In the genomic region with DNA sequence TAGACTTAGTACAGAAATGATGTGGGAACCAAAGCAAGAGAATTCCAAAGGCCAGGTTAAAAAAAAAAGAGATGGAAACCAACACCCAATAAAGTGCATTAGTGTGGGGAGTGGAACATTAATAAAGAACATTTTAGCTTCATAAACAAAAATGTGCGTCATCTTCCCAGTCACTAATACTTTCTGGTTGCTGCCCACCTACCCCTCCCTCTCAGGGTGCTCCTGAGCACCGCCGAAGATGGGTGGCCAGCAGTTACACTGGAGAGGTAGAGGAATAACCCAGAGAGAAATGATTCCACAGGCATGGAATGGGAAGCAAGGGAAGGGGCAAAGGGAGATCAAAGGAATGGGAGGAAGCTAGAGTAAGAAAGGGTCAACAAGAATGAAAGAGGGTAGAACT, we compare ENCODE assay signal across 11 cellular contexts. TPM values are rescaled to one million over a fixed set of nuclear protein-coding genes. Genes with fewer than 3 reads are reported as not detected.
DNase-seq lines count a peak whose midpoint lies in the region; ATAC-seq, FAIRE-seq and TF ChIP-seq lines count a peak whose summit lies in the region.
"Had no signal": no experiment of that assay in that cellular context is flagged by ENCODE, and none has a peak within 500 bp of the region (broad histone marks: within the 10 kb centered on the region; RNA-seq: fewer than 3 reads in every experiment).

No MANE protein-coding gene starts in this region.

- ATAC-seq in HG03432 (IDR thresholded peaks at IDR 0.05; ENCODE audit: unreplicated experiment) = no peak
- ATAC-seq in HG03457 (IDR thresholded peaks at IDR 0.05; ENCODE audit: unreplicated experiment) = no peak
- no peak for ATAC-seq in HG02840 (IDR thresholded peaks at IDR 0.05; ENCODE audit: low FRiP score, unreplicated experiment)

- H3K79me2 ChIP-seq in OCI-LY7 (ENCODE audit: insufficient read depth, low read depth, low read length) (peaks cover 65% of the 10 kb centered on the region), smooth muscle cell (ENCODE audit: low read depth) (peaks cover 13% of the 10 kb centered on the region)

- no peak for TF ChIP-seq POLR2A in GM12891 (IDR thresholded peaks at IDR 0.05; ENCODE audit: low read depth, low read length)

- DNase-seq in GM12891 (ENCODE audit: insufficient read length, low spot score) = no peak
- no peak for DNase-seq in OCI-LY7 (ENCODE audit: low spot score)
- peak in 1 of 2 donors; percentile 14 for DNase-seq in foreskin fibroblast
- DNase-seq in smooth muscle cell (lab: John Stamatoyannopoulos, UW; ENCODE audit: unreplicated experiment) = no peak
- no peak for DNase-seq in tibial artery
- DNase-seq: NCI-H187 treated with DMSO at 0.1 percent for 48 hours, OCI-M1 had no signal

- peak; percentile 58 for FAIRE-seq in GM12891 (lab: Jason Lieb, UNC)

- BruUV-seq in OCI-LY7 (replicated peaks; lab: Mats Ljungman, UMichigan) = no TSS peak

- H3K36me3 ChIP-seq in OCI-LY7 (ENCODE audit: insufficient read depth, low read length) (peaks cover 45% of the 10 kb centered on the region), smooth muscle cell (ENCODE audit: low read depth) (peaks cover 5% of the 10 kb centered on the region), tibial artery (peaks cover 0 to 16% (median 6%) of the 10 kb centered on the region in 3 donors)

- no peaks in the 10 kb centered on the region for H3K9me3 ChIP-seq in OCI-LY7 (ENCODE audit: low read length)
- no peaks in the 10 kb centered on the region for H3K9me3 ChIP-seq in smooth muscle cell (replicated peaks; ENCODE audit: low read depth)
- no peaks in the 10 kb centered on the region for H3K9me3 ChIP-seq in tibial artery

- peaks cover 7% of the 10 kb centered on the region for H3F3A ChIP-seq in smooth muscle cell (ENCODE audit: low read depth)

- H3K27ac ChIP-seq in OCI-LY7 (ENCODE audit: low read depth, low read length, poor library complexity, severe bottlenecking) = peak overlapping the region; percentile 87
- H3K27ac ChIP-seq in smooth muscle cell (ENCODE audit: low read depth) = no peak overlapping the region
- peak overlapping the region in 1 of 2 donors; percentile 58 for H3K27ac ChIP-seq in tibial artery

- H3K9ac ChIP-seq in smooth muscle cell (ENCODE audit: low read depth) = no peak overlapping the region

- H4K20me1 ChIP-seq in OCI-LY7 (ENCODE audit: insufficient read depth, low read length) (no peaks in the 10 kb centered on the region), smooth muscle cell (ENCODE audit: low read depth) (no peaks in the 10 kb centered on the region)

- peaks cover 48% of the 10 kb centered on the region for H3K4me1 ChIP-seq in OCI-LY7 (ENCODE audit: insufficient read depth, low read length, poor library complexity, severe bottlenecking)
- H3K4me1 ChIP-seq in smooth muscle cell (ENCODE audit: low read depth) = peaks cover 27% of the 10 kb centered on the region
- H3K4me1 ChIP-seq in tibial artery = peaks cover under 1 to 29% (median 21%) of the 10 kb centered on the region in 4 donors

- intact Hi-C loops in OCI-LY7 (cut with micrococcal nuclease; ENCODE audit: unreplicated experiment) (no loop called here), tibial artery (cut with DNase I; ENCODE audit: low total_unique reads) (no loop called here)

- no peaks in the 10 kb centered on the region for H3K9me2 ChIP-seq in OCI-LY7 (ENCODE audit: insufficient read depth, low read length)

- H3K27me3 ChIP-seq in smooth muscle cell (ENCODE audit: low read depth) (no peaks in the 10 kb centered on the region), tibial artery (peaks cover 0 to 22% of the 10 kb centered on the region in 2 donors)

- TF ChIP-seq CTCF in OCI-LY7 (conservative IDR thresholded peaks at IDR 0.05; ENCODE audit: low read length) (no peak), foreskin fibroblast (IDR thresholded peaks at IDR 0.05; ENCODE audit: low read depth, low read length) (no peak), smooth muscle cell (IDR thresholded peaks at IDR 0.05; ENCODE audit: borderline replicate concordance, insufficient read depth, poor library complexity, severe bottlenecking) (no peak), tibial artery (IDR thresholded peaks at IDR 0.05) (no peak)

- CTCF ChIA-PET in OCI-LY7 (lab: Charles Lee; ENCODE audit: unreplicated experiment) = no interaction called here

- POLR2A ChIA-PET in OCI-LY7 (lab: Charles Lee) = interaction anchor here (0.6 to 1.3 kb wide), 5 partner anchors 11 to 364 kb away, joined by 3 to 5 read pairs (median 3); partner anchors contain the start of gene NAA38

- H3K4me2 ChIP-seq in OCI-LY7 (ENCODE audit: low read length) (peak overlapping the region; percentile 97), smooth muscle cell (no peak overlapping the region)

- 87% methylated on average over 3 of the region's 3 CpGs for WGBS in smooth muscle cell (ENCODE audit: low lambda C conversion rate)

- H3K4me3 ChIP-seq in OCI-LY7 (ENCODE audit: low read depth, low read length, poor library complexity, severe bottlenecking) (peak overlapping the region; percentile 70), foreskin fibroblast (ENCODE audit: low read depth in 1 of 2, low read length in 2 of 2) (peak overlapping the region; percentile 3 to 66), smooth muscle cell (peak overlapping the region; percentile 87), tibial artery (no peak overlapping the region)

- H2AFZ ChIP-seq in OCI-LY7 (ENCODE audit: low read length) (no peak overlapping the region; the same call in 1 of the 2 replicates), smooth muscle cell (ENCODE audit: low read depth) (no peak overlapping the region)

TF ChIP-seq in GM12891, 5 proteins besides CTCF, POLR2A, EP300 and RAD21:
- no peak for TF ChIP-seq POU2F2 (IDR thresholded peaks at IDR 0.05; ENCODE audit: low read depth, low read length)
- TF ChIP-seq TAF1 (IDR thresholded peaks at IDR 0.05; ENCODE audit: low read depth, low read length) = no peak
- TF ChIP-seq PAX5 (IDR thresholded peaks at IDR 0.05; ENCODE audit: insufficient read depth, low read length, severe bottlenecking) = no peak
- no peak for TF ChIP-seq SPI1 (IDR thresholded peaks at IDR 0.05; ENCODE audit: low read depth, low read length)
- no peak for TF ChIP-seq POLR2AphosphoS5 (IDR thresholded peaks at IDR 0.05; ENCODE audit: low read depth, low read length)
TF ChIP-seq in GM12891: peak in this region for 0.

RNA-seq across cellular contexts. Expression of gene CHD3, which starts 6.0 kb away (rescaled TPM):
- 76.4 TPM for polyA plus RNA-seq in GM12891 (2012; ENCODE audit: low read depth, missing spikeins)
- 42.5 and 59.6 TPM in 2 replicates for total RNA-seq in OCI-LY7 (2014; rRNA removed; shearing (Covaris generic))
- total RNA-seq in OCI-LY7 (2022) = 124 and 126 TPM in 2 replicates
- total RNA-seq in smooth muscle cell = 28.5 and 34.9 TPM in 2 replicates
- 16.3 and 23.5 TPM in 2 replicates for polyA plus RNA-seq in smooth muscle cell

RNA-seq across cellular contexts. Expression of gene CYB5D1, which starts 24.8 kb away (rescaled TPM):
- polyA plus RNA-seq in GM12891 (2012; ENCODE audit: low read depth, missing spikeins) = 3.7 TPM
- total RNA-seq in OCI-LY7 (2014; rRNA removed; shearing (Covaris generic)) = 16.9 and 18.1 TPM in 2 replicates
- total RNA-seq in OCI-LY7 (2022) = 19.3 and 24.8 TPM in 2 replicates
- total RNA-seq in smooth muscle cell = 8.6 and 9.3 TPM in 2 replicates
- 6.6 and 7.9 TPM in 2 replicates for polyA plus RNA-seq in smooth muscle cell

RNA-seq across cellular contexts. Expression of gene NAA38, which starts 25.3 kb away (rescaled TPM):
- 137 TPM for polyA plus RNA-seq in GM12891 (2012; ENCODE audit: low read depth, missing spikeins)
- total RNA-seq in OCI-LY7 (2014; rRNA removed; shearing (Covaris generic)) = 168 and 205 TPM in 2 replicates
- total RNA-seq in OCI-LY7 (2022) = 149 and 153 TPM in 2 replicates
- total RNA-seq in smooth muscle cell = 30.6 and 76.4 TPM in 2 replicates
- 86.1 and 99.4 TPM in 2 replicates for polyA plus RNA-seq in smooth muscle cell

RNA-seq across cellular contexts. Expression of gene TMEM88, which starts 27.8 kb away (rescaled TPM):
- 1.1 TPM for polyA plus RNA-seq in GM12891 (2012; ENCODE audit: low read depth, missing spikeins)
- 0.41 TPM in 1 of 2 replicates, not detected in the other for total RNA-seq in OCI-LY7 (2014; rRNA removed; shearing (Covaris generic))
- total RNA-seq in OCI-LY7 (2022) = 3.8 and 4.0 TPM in 2 replicates
- 5.1 and 8.6 TPM in 2 replicates for total RNA-seq in smooth muscle cell
- polyA plus RNA-seq in smooth muscle cell = 12.7 and 16.1 TPM in 2 replicates
- polyA plus RNA-seq: IgD-negative memory B cell had no signal

RNA-seq across cellular contexts. Expression of gene RNF227, which starts 33.5 kb away (rescaled TPM):
- 1.9 TPM for polyA plus RNA-seq in GM12891 (2012; ENCODE audit: low read depth, missing spikeins)
- total RNA-seq in OCI-LY7 (2014; rRNA removed; shearing (Covaris generic)) = 3.8 and 9.6 TPM in 2 replicates
- total RNA-seq in OCI-LY7 (2022) (4.7 and 5.8 TPM in 2 replicates), smooth muscle cell (3.4 and 5.4 TPM in 2 replicates)
- polyA plus RNA-seq in smooth muscle cell = 3.5 and 5.1 TPM in 2 replicates

Comparison
In these comparisons a context has a peak if more than half of its experiments do, and no peak if none do; other contexts are left out.
1. H3K4me3 ChIP-seq: peak in OCI-LY7 (single experiment), foreskin fibroblast (2 of 2) and smooth muscle cell (single experiment); none in tibial artery (0 of 2).